ENCODE assay signal across 25 cellular contexts in genomic region chr22:33582822-33583400, GRCh38.
"Had no signal": no experiment of that assay in that cellular context is flagged by ENCODE, and none has a peak within 500 bp of the region (broad histone marks: within the 10 kb centered on the region; RNA-seq: fewer than 3 reads in every experiment).

No MANE protein-coding gene starts in this region.

- FAIRE-seq: HTR-8/SVneo had no signal

- H3K4me2 ChIP-seq: SK-N-SH had no signal

- H3K4me3 ChIP-seq: MG63 had no signal

- H3K9me3 ChIP-seq: MG63, SK-N-SH had no signal

- H3K27ac ChIP-seq: HL-60, RWPE1 had no signal

- H3K27me3 ChIP-seq: MG63 had no signal

- ATAC-seq: Panc1, PC-3 had no signal

- H3K9me2 ChIP-seq: SK-N-SH had no signal

- H3K36me3 ChIP-seq: MG63 had no signal

- DNase-seq: Karpas-422; KG1; MG63; NCI-H1092; NCI-H1105 treated with DMSO at 0.1 percent for 48 hours; NCI-H1417 treated with DMSO at 0.1 percent for 48 hours; NCI-H146; NCI-H1694 treated with DMSO at 0.1 percent for 48 hours; NCI-H2029; NCI-H2081 treated with DMSO at 0.1 percent for 48 hours; NCI-H2171; NCI-H226; NCI-H446; NCI-H510A; NCI-H524 treated with DMSO at 0.1 percent for 48 hours; NCI-H69; NCI-H774; NK-92 treated with Interleukin-12 subunit alpha and Interleukin-12 subunit beta, amount 100 ng/mL, for 24 hours; PC-3; SHP77; SK-N-SH had no signal

- H3K9ac ChIP-seq: SK-N-SH had no signal
